20 cellular contexts compared by ENCODE assay signal in genomic region chr7:143536455-143536854, GRCh38. TPM values are rescaled to one million over a fixed set of nuclear protein-coding genes. Genes with fewer than 3 reads are reported as not detected.
"Had no signal": no experiment of that assay in that cellular context is flagged by ENCODE, and none has a peak within 500 bp of the region (broad histone marks: within the 10 kb centered on the region; RNA-seq: fewer than 3 reads in every experiment).

No MANE protein-coding gene starts in this region.

RNA-seq across cellular contexts. Expression of gene CTAGE15, which starts 35.1 kb away (rescaled TPM):
- total RNA-seq: kidney epithelial cell; left cardiac atrium; left ventricle myocardium inferior; lung microvascular endothelial cell; mesenteric fat pad; naive thymus-derived CD8-positive, alpha-beta T cell had no signal
- polyA plus RNA-seq: immature natural killer cell had no signal

RNA-seq across cellular contexts. Expression of gene TAS2R41, which starts 58.8 kb away (rescaled TPM):
- total RNA-seq: kidney, kidney epithelial cell, left colon, left lung, left ventricle myocardium inferior, left ventricle myocardium superior, lower lobe of right lung, lung microvascular endothelial cell, mammary epithelial cell, mesenteric fat pad, mesothelial cell of epicardium, mucosa of gallbladder, myocyte had no signal
- polyA plus RNA-seq: immature natural killer cell; keratinocyte; liver; lung; mammary epithelial cell; naive thymus-derived CD4-positive, alpha-beta T cell; naive thymus-derived CD8-positive, alpha-beta T cell had no signal
